In the genomic region with DNA sequence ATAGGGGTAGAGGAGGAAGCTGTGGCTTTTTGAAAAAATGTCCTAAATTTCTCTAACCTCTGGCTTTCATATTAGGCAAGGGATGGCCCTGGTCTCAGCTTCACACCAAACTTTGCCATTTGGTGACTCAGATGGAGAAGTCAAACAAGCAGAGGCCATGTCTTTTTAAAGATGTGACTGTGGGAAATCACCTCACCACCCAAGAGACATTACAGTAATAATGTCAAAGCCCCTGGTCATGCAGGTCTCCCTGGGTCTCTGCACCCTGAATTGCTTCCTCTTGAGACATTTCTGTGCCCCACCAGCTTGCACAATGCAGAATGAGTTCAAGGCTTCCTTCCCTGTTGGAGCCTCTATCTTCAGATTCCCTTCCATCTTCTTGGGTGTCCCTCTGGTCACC, we compare ENCODE assay signal across 26 cellular contexts. TPM values are rescaled to one million over a fixed set of nuclear protein-coding genes. Genes with fewer than 3 reads are reported as not detected.
"Had no signal": no experiment of that assay in that cellular context is flagged by ENCODE, and none has a peak within 500 bp of the region (broad histone marks: within the 10 kb centered on the region; RNA-seq: fewer than 3 reads in every experiment).

No MANE protein-coding gene starts in this region.

- H3K27me3 Mint-ChIP-seq: activated CD8-positive, alpha-beta T cell treated with anti-CD3 and anti-CD28 coated beads for 36 hours; stimulated activated naive CD8-positive, alpha-beta T cell treated with anti-CD3 and anti-CD28 coated beads, Interleukin-15, Interleukin-2, amounts not matched to agents 100 ng/mL and 50 ng/mL, for 24 hours had no signal

- H3K27ac ChIP-seq: gastroesophageal sphincter, neutrophil, right lobe of liver, thoracic aorta, uterus had no signal

- H3K4me3 ChIP-seq: gastroesophageal sphincter, right lobe of liver, thoracic aorta, uterus had no signal

- H3K4me3 Mint-ChIP-seq: activated B cell treated with CpG ODN at 0.5 μM for 24 hours; activated CD8-positive, alpha-beta T cell treated with anti-CD3 and anti-CD28 coated beads for 36 hours; activated T-cell treated with anti-CD3 and anti-CD28 coated beads, Interleukin-2, amount 50 U/mL, for 4 hours; activated T-helper 17 cell treated with anti-CD3 and anti-CD28 coated beads, Interleukin-2, amount 50 U/mL, for 72 hours; effector memory CD8-positive, alpha-beta T cell; nephron progenitor cell; stimulated activated naive CD8-positive, alpha-beta T cell treated with anti-CD3 and anti-CD28 coated beads, Interleukin-15, Interleukin-2, amounts not matched to agents 100 ng/mL and 50 ng/mL, for 24 hours had no signal

- H3K36me3 ChIP-seq: gastroesophageal sphincter, neutrophil, right lobe of liver, thoracic aorta, uterus had no signal

- H3K9me3 Mint-ChIP-seq: activated B cell treated with CpG ODN at 0.5 μM for 24 hours; activated CD8-positive, alpha-beta T cell treated with anti-CD3 and anti-CD28 coated beads for 36 hours; activated T-cell treated with anti-CD3 and anti-CD28 coated beads, Interleukin-2, amount 50 U/mL, for 4 hours; activated T-helper 17 cell treated with anti-CD3 and anti-CD28 coated beads, Interleukin-2, amount 50 U/mL, for 72 hours; effector memory CD8-positive, alpha-beta T cell; nephron progenitor cell; stimulated activated naive CD8-positive, alpha-beta T cell treated with anti-CD3 and anti-CD28 coated beads, Interleukin-15, Interleukin-2, amounts not matched to agents 100 ng/mL and 50 ng/mL, for 24 hours had no signal

- H3K9me3 ChIP-seq: gastroesophageal sphincter, neutrophil, right lobe of liver, thoracic aorta, uterus had no signal

- H3K27ac Mint-ChIP-seq: activated B cell treated with CpG ODN at 0.5 μM for 24 hours; activated CD8-positive, alpha-beta T cell treated with anti-CD3 and anti-CD28 coated beads for 36 hours; activated T-helper 17 cell treated with anti-CD3 and anti-CD28 coated beads, Interleukin-2, amount 50 U/mL, for 72 hours; effector memory CD8-positive, alpha-beta T cell; nephron progenitor cell; stimulated activated naive CD8-positive, alpha-beta T cell treated with anti-CD3 and anti-CD28 coated beads, Interleukin-15, Interleukin-2, amounts not matched to agents 100 ng/mL and 50 ng/mL, for 24 hours had no signal

- H3K27me3 ChIP-seq: gastroesophageal sphincter, neutrophil, right lobe of liver, uterus had no signal

- H3K4me1 ChIP-seq: gastroesophageal sphincter, right lobe of liver, uterus had no signal

- DNase-seq: activated B cell treated with CpG ODN at 0.5 μM for 24 hours; activated CD4-positive, alpha-beta T cell treated with anti-CD3 and anti-CD28 coated beads, Interleukin-2, amount 50 U/mL, for 1 hour; activated CD8-positive, alpha-beta T cell treated with anti-CD3 and anti-CD28 coated beads for 36 hours; activated gamma-delta T cell treated with Interleukin-2 at 50 U/mL for 16 hours; activated naive CD4-positive, alpha-beta T cell treated with anti-CD3 and anti-CD28 coated beads, Interleukin-2, amount 50 U/mL, for 16 hours; activated T-cell treated with anti-CD3 and anti-CD28 coated beads, Interleukin-2, amount 50 U/mL, for 4 hours; amniotic stem cell; caudate nucleus; cortex of kidney; effector memory CD8-positive, alpha-beta T cell; erythroblast; hippocampal formation; left cardiac atrium; left ventricle myocardium superior; nephron progenitor cell; right lobe of liver; stimulated activated CD4-positive, alpha-beta T cell treated with anti-CD3 and anti-CD28 coated beads, Interleukin-2, amount 100 ng/mL, for 48 hours; uterus had no signal

- H3K4me1 Mint-ChIP-seq: activated B cell treated with CpG ODN at 0.5 μM for 24 hours; activated T-helper 17 cell treated with anti-CD3 and anti-CD28 coated beads, Interleukin-2, amount 50 U/mL, for 72 hours had no signal

- ATAC-seq: activated CD8-positive, alpha-beta T cell treated with anti-CD3 and anti-CD28 coated beads for 36 hours; activated T-cell treated with anti-CD3 and anti-CD28 coated beads, Interleukin-2, amount 50 U/mL, for 4 hours; activated T-helper 17 cell treated with anti-CD3 and anti-CD28 coated beads, Interleukin-2, amount 50 U/mL, for 72 hours; effector memory CD8-positive, alpha-beta T cell; gastroesophageal sphincter; left cardiac atrium; left ventricle myocardium superior; right lobe of liver had no signal

- FAIRE-seq: astrocyte, keratinocyte had no signal

RNA-seq across cellular contexts. Expression of gene ADGRF5, which starts 39.5 kb away (rescaled TPM):
- total RNA-seq: activated B cell treated with CpG ODN at 0.5 μM for 24 hours; activated CD8-positive, alpha-beta T cell treated with anti-CD3 and anti-CD28 coated beads for 36 hours; activated T-helper 17 cell treated with anti-CD3 and anti-CD28 coated beads, Interleukin-2, amount 50 U/mL, for 72 hours; osteocyte had no signal
- polyA plus RNA-seq: keratinocyte had no signal
